Comparison of ENCODE assay signal across 19 cellular contexts in the genomic region with DNA sequence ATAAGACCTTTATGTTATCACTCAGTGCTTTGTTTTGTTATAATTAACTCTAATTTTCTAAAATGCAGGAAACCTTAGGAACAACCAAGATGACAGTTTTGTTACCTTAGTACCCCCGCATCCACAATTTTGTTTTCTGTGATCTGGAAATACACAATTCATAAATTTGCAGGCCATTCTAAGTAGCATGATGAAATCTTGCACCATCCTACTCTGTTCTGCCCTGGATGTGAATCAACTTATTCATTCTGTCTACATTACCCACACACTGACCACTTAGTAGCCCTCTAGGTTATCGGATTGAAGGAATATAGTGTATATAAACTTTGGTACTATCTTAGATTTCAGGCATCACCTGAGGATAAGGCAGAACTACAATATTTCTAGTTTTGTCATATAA.
"Had no signal": no experiment of that assay in that cellular context is flagged by ENCODE, and none has a peak within 500 bp of the region (broad histone marks: within the 10 kb centered on the region; RNA-seq: fewer than 3 reads in every experiment).

No MANE protein-coding gene starts in this region.

- H3K4me3 Mint-ChIP-seq: naive thymus-derived CD4-positive, alpha-beta T cell; neural crest cell had no signal

- H3K27me3 ChIP-seq: gastrocnemius medialis, right atrium auricular region, sigmoid colon, stomach, transverse colon had no signal

- H3K4me3 ChIP-seq: coronary artery, gastrocnemius medialis, lung, right atrium auricular region, sigmoid colon, skin epidermis, stomach, thoracic aorta, transverse colon had no signal

- H3K9me3 ChIP-seq: gastrocnemius medialis, right atrium auricular region, sigmoid colon, stomach, thoracic aorta, transverse colon had no signal

- H3K36me3 Mint-ChIP-seq: naive thymus-derived CD4-positive, alpha-beta T cell had no signal

- H3K27ac ChIP-seq: coronary artery, gastrocnemius medialis, right atrium auricular region, sigmoid colon, skin epidermis, stomach, thoracic aorta, transverse colon had no signal

- H3K27ac Mint-ChIP-seq: naive thymus-derived CD4-positive, alpha-beta T cell had no signal

- DNase-seq: effector CD8-positive, alpha-beta T cell; gastrocnemius medialis; kidney; left cardiac atrium; left ventricle myocardium superior; naive thymus-derived CD4-positive, alpha-beta T cell; posterior cingulate gyrus; sigmoid colon; stimulated activated CD4-positive, alpha-beta T cell treated with anti-CD3 and anti-CD28 coated beads, Interleukin-12 subunit alpha, Interleukin-12 subunit beta, amount 100 ng/mL, for 4 hours; stimulated activated naive CD4-positive, alpha-beta T cell; substantia nigra; transverse colon had no signal

- H3K9me3 Mint-ChIP-seq: neural crest cell had no signal

- H3K36me3 ChIP-seq: gastrocnemius medialis, thoracic aorta, transverse colon had no signal

- H3K4me1 Mint-ChIP-seq: naive thymus-derived CD4-positive, alpha-beta T cell; neural crest cell had no signal

- H3K4me1 ChIP-seq: gastrocnemius medialis, right atrium auricular region, sigmoid colon had no signal
